1 cellular context compared by ENCODE assay signal in genomic region chr9:130262771-130263170, GRCh38.
TF ChIP-seq lines count a peak whose summit lies in the region.

No MANE protein-coding gene starts in this region.

TF ChIP-seq in HepG2, 621 proteins besides CTCF, POLR2A, EP300 and RAD21:
- TF ChIP-seq TFDP1 (CRISPR knock-in tag; IDR thresholded peaks at IDR 0.05; ENCODE audit: borderline replicate concordance), result no peak
- no peak for TF ChIP-seq ZNF543 (CRISPR knock-in tag; IDR thresholded peaks at IDR 0.05)
- TF ChIP-seq ZNF547 (CRISPR knock-in tag; IDR thresholded peaks at IDR 0.05), result no peak
- TF ChIP-seq ZNF224 (CRISPR knock-in tag; IDR thresholded peaks at IDR 0.05), result no peak
- no peak for TF ChIP-seq GLI4 (CRISPR knock-in tag; IDR thresholded peaks at IDR 0.05; ENCODE audit: borderline replicate concordance)
- TF ChIP-seq ZNF784 (CRISPR knock-in tag; IDR thresholded peaks at IDR 0.05; ENCODE audit: borderline replicate concordance), result no peak
- TF ChIP-seq SNAPC5 (CRISPR knock-in tag; IDR thresholded peaks at IDR 0.05; ENCODE audit: borderline replicate concordance), result no peak
- TF ChIP-seq MTA3 (CRISPR knock-in tag; IDR thresholded peaks at IDR 0.05), result no peak
- TF ChIP-seq ZSCAN5A (CRISPR knock-in tag; IDR thresholded peaks at IDR 0.05; ENCODE audit: borderline replicate concordance), result no peak
- TF ChIP-seq AHR (CRISPR knock-in tag; IDR thresholded peaks at IDR 0.05), result no peak
- no peak for TF ChIP-seq HNRNPK (IDR thresholded peaks at IDR 0.05; ENCODE audit: low read depth, low read length, poor library complexity, severe bottlenecking)
- no peak for TF ChIP-seq E2F5 (CRISPR knock-in tag; conservative IDR thresholded peaks at IDR 0.05)
- no peak for TF ChIP-seq TGIF2 (CRISPR knock-in tag; IDR thresholded peaks at IDR 0.05)
- TF ChIP-seq ETS1 (CRISPR knock-in tag; IDR thresholded peaks at IDR 0.05), result no peak
- no peak for TF ChIP-seq POLR2G (IDR thresholded peaks at IDR 0.05; ENCODE audit: low read depth, low read length)
- no peak for TF ChIP-seq PATZ1 (CRISPR knock-in tag; IDR thresholded peaks at IDR 0.05)
- no peak for TF ChIP-seq ZBTB21 (CRISPR knock-in tag; IDR thresholded peaks at IDR 0.05)
- TF ChIP-seq JUND (CRISPR knock-in tag; IDR thresholded peaks at IDR 0.05), result no peak
- TF ChIP-seq THYN1 (CRISPR knock-in tag; IDR thresholded peaks at IDR 0.05; ENCODE audit: borderline replicate concordance, low read depth), result no peak
- no peak for TF ChIP-seq PBX2 (CRISPR knock-in tag; IDR thresholded peaks at IDR 0.05)
TF ChIP-seq in HepG2: peak in this region for 0.
